In genomic region chr19:32195706-32196610, GRCh38 we compare ENCODE assay signal across 24 cellular contexts.
"Had no signal": no experiment of that assay in that cellular context is flagged by ENCODE, and none has a peak within 500 bp of the region (broad histone marks: within the 10 kb centered on the region; RNA-seq: fewer than 3 reads in every experiment).

No MANE protein-coding gene starts in this region.

- H3K36me3 Mint-ChIP-seq: immature natural killer cell; mesothelial cell of epicardium; neural progenitor cell; stimulated activated memory B cell treated with anti-CD40 and anti-IgM and Interleukin-4, amounts not matched to agents 10 μg/mL and 1 μg/mL and 100 μg/mL, for 72 hours had no signal

- H3K9me3 Mint-ChIP-seq: immature natural killer cell had no signal

- H3K27me3 Mint-ChIP-seq: memory B cell; stimulated activated memory B cell treated with anti-CD40 and anti-IgM and Interleukin-4, amounts not matched to agents 10 μg/mL and 1 μg/mL and 100 μg/mL, for 72 hours had no signal

- H3K27me3 ChIP-seq: colonic mucosa, neural progenitor cell, ovary, sigmoid colon, testis, tibial nerve, vagina had no signal

- H3K27ac Mint-ChIP-seq: dendritic cell treated with granulocyte-macrophage colony-stimulating factor and Interleukin-4, amounts not matched to agents 40 ng/mL and 50 ng/mL, for 4 days; immature natural killer cell; memory B cell; mesothelial cell of epicardium; naive thymus-derived CD4-positive, alpha-beta T cell; nephron; neural progenitor cell; stimulated activated memory B cell treated with anti-CD40 and anti-IgM and Interleukin-4, amounts not matched to agents 10 μg/mL and 1 μg/mL and 100 μg/mL, for 72 hours had no signal

- ATAC-seq: naive thymus-derived CD4-positive, alpha-beta T cell; psoas muscle; right cardiac atrium; stimulated activated memory B cell treated with anti-CD40 and anti-IgM and Interleukin-4, amounts not matched to agents 10 μg/mL and 1 μg/mL and 100 μg/mL, for 72 hours; stimulated activated naive CD8-positive, alpha-beta T cell treated with anti-CD3 and anti-CD28 coated beads, Interleukin-15, Interleukin-2, amounts not matched to agents 100 U/mL and 50 U/mL, for 24 hours had no signal

- H2AFZ ChIP-seq: neural progenitor cell had no signal

- H3K4me3 Mint-ChIP-seq: dendritic cell treated with granulocyte-macrophage colony-stimulating factor and Interleukin-4, amounts not matched to agents 40 ng/mL and 50 ng/mL, for 4 days; immature natural killer cell; memory B cell; mesothelial cell of epicardium; naive thymus-derived CD4-positive, alpha-beta T cell; nephron; neural progenitor cell; stimulated activated memory B cell treated with anti-CD40 and anti-IgM and Interleukin-4, amounts not matched to agents 10 μg/mL and 1 μg/mL and 100 μg/mL, for 72 hours had no signal

- H3K4me1 Mint-ChIP-seq: memory B cell; mesothelial cell of epicardium; naive thymus-derived CD4-positive, alpha-beta T cell; nephron; stimulated activated memory B cell treated with anti-CD40 and anti-IgM and Interleukin-4, amounts not matched to agents 10 μg/mL and 1 μg/mL and 100 μg/mL, for 72 hours had no signal

- DNase-seq: colonic mucosa; effector memory CD4-positive, alpha-beta T cell; erythroblast; hypothalamus; immature natural killer cell; naive thymus-derived CD4-positive, alpha-beta T cell; nucleus accumbens; ovary; posterior cingulate gyrus; psoas muscle; right cardiac atrium; sigmoid colon; stimulated activated CD4-positive, alpha-beta T cell treated with anti-CD3 and anti-CD28 coated beads, Interleukin-4, amount 100 ng/mL, for 4 hours; stimulated activated naive CD8-positive, alpha-beta T cell treated with anti-CD3 and anti-CD28 coated beads, Interleukin-15, Interleukin-2, amounts not matched to agents 100 U/mL and 50 U/mL, for 24 hours; substantia nigra; testis had no signal

- H3K9ac ChIP-seq: neural progenitor cell had no signal

- H3K9me3 ChIP-seq: colonic mucosa, ovary, psoas muscle, sigmoid colon, testis, vagina had no signal

- H3K4me1 ChIP-seq: colonic mucosa, neural progenitor cell, psoas muscle, sigmoid colon, testis, vagina had no signal

- H3K27ac ChIP-seq: colonic mucosa, neural progenitor cell, ovary, psoas muscle, sigmoid colon, testis, tibial nerve, vagina had no signal

- H3K4me2 ChIP-seq: neural progenitor cell had no signal
